ENCODE assay signal across 9 cellular contexts in genomic region chr1:23916209-23917131, GRCh38. TPM values are rescaled to one million over a fixed set of nuclear protein-coding genes. Genes with fewer than 3 reads are reported as not detected.
DNase-seq lines count a peak whose midpoint lies in the region; ATAC-seq lines count a peak whose summit lies in the region.
"Had no signal": no experiment of that assay in that cellular context is flagged by ENCODE, and none has a peak within 500 bp of the region (broad histone marks: within the 10 kb centered on the region; RNA-seq: fewer than 3 reads in every experiment).

No MANE protein-coding gene starts in this region.

- H3K27me3 Mint-ChIP-seq in CD4-positive, CD25-positive, alpha-beta regulatory T cell, result peaks cover 5% of the 10 kb centered on the region

- H3K9me3 ChIP-seq in CD4-positive, CD25-positive, alpha-beta regulatory T cell (ENCODE audit: control insufficient read depth in 2 of 2, low read length in 2 of 2), result no peaks in the 10 kb centered on the region

- H3K4me1 ChIP-seq in CD4-positive, CD25-positive, alpha-beta regulatory T cell (ENCODE audit: control insufficient read depth, insufficient read depth, low read length, poor library complexity, severe bottlenecking), result peaks cover 13% of the 10 kb centered on the region

- H3K9me3 Mint-ChIP-seq in CD4-positive, CD25-positive, alpha-beta regulatory T cell, result no peaks in the 10 kb centered on the region

- H3K27ac ChIP-seq in CD4-positive, CD25-positive, alpha-beta regulatory T cell (ENCODE audit: insufficient read depth, low read length, poor library complexity, severe bottlenecking), result no peak overlapping the region

- H3K4me1 Mint-ChIP-seq in CD4-positive, CD25-positive, alpha-beta regulatory T cell, result peaks cover 0 to 35% (median 13%) of the 10 kb centered on the region in 4 donors

- no peak overlapping the region for H3K4me3 Mint-ChIP-seq in CD4-positive, CD25-positive, alpha-beta regulatory T cell

- H3K36me3 Mint-ChIP-seq in CD4-positive, CD25-positive, alpha-beta regulatory T cell, result no peaks in the 10 kb centered on the region

- peak; percentile 11 to 65 (median 43) for DNase-seq in CD4-positive, CD25-positive, alpha-beta regulatory T cell
- peak; percentile 93 for DNase-seq in KBM-7
- DNase-seq in SK-MEL-5 (ENCODE audit: low read depth, low spot score), result peak; percentile 88
- peak; percentile 84 for DNase-seq in amniotic epithelial cell (ENCODE audit: low read depth)
- peak; percentile 72 for DNase-seq in iPS DF 19.7 (ENCODE audit: low read depth, low spot score)
- DNase-seq in smooth muscle cell of the brain vasculature (ENCODE audit: low read depth, low spot score), result peak; percentile 7

- no peak overlapping the region for H3K27ac Mint-ChIP-seq in CD4-positive, CD25-positive, alpha-beta regulatory T cell

- in situ Hi-C loops in KBM-7 (cut with MboI; ENCODE audit: low pct_unique_long_range_greater_than_20kb, low sequenced_read_pairs), result loop anchor here (25.0 kb wide), 1 partner anchor 104 kb away; the partner anchor contains the start of gene GALE
- in situ Hi-C loops in SK-MEL-5 (cut with HindIII; ENCODE audit: low pct_unique_long_range_greater_than_20kb, low sequenced_read_pairs), result no loop called here

- ATAC-seq in CD4-positive, CD25-positive, alpha-beta regulatory T cell (ENCODE audit: low read depth in 2 of 2), result peak; percentile 70 to 74
- ATAC-seq in GM19351 (IDR thresholded peaks at IDR 0.05; ENCODE audit: unreplicated experiment), result peak; percentile 78
- ATAC-seq in HG03095 (IDR thresholded peaks at IDR 0.05; ENCODE audit: unreplicated experiment), result no peak

- no peaks in the 10 kb centered on the region for H3K36me3 ChIP-seq in CD4-positive, CD25-positive, alpha-beta regulatory T cell (ENCODE audit: control insufficient read depth, insufficient read depth, low read length)

- H3K4me3 ChIP-seq in CD4-positive, CD25-positive, alpha-beta regulatory T cell (ENCODE audit: low read depth, low read length), result no peak overlapping the region

- no peaks in the 10 kb centered on the region for H3K27me3 ChIP-seq in CD4-positive, CD25-positive, alpha-beta regulatory T cell (ENCODE audit: control insufficient read depth, insufficient read depth, low read length)

RNA-seq across cellular contexts. Expression of gene CNR2, which starts 3.3 kb away (rescaled TPM):
- 0.15 TPM for total RNA-seq in CD4-positive, CD25-positive, alpha-beta regulatory T cell
- under 1 TPM in 2 of 4 donors, not detected in 2; 0.03 to 0.05 TPM for polyA plus RNA-seq in CD4-positive, CD25-positive, alpha-beta regulatory T cell
- not detected in 2 replicates for total RNA-seq in SK-MEL-5 (2014; rRNA removed; shearing (Covaris generic))
- polyA plus RNA-seq in SK-MEL-5 (2015; cell fraction: cytosol; rRNA removed), result 0.04 TPM in 1 of 2 replicates, not detected in the other
- not detected in 2 replicates for polyA plus RNA-seq in SK-MEL-5 (2015; cell fraction: nucleus; rRNA removed)
- polyA plus RNA-seq: urinary bladder had no signal

RNA-seq across cellular contexts. Expression of gene PNRC2, which starts 43.2 kb away (rescaled TPM):
- total RNA-seq in CD4-positive, CD25-positive, alpha-beta regulatory T cell, result 126 TPM
- polyA plus RNA-seq in CD4-positive, CD25-positive, alpha-beta regulatory T cell, result 100 to 1,000 TPM; 123 to 149 (median 141) TPM
- total RNA-seq in SK-MEL-5 (2014; rRNA removed; shearing (Covaris generic)), result 60.9 and 67.7 TPM in 2 replicates
- polyA plus RNA-seq in SK-MEL-5 (2015; cell fraction: cytosol; rRNA removed), result 53.1 and 77.2 TPM in 2 replicates
- polyA plus RNA-seq in SK-MEL-5 (2015; cell fraction: nucleus; rRNA removed), result 74.5 and 105 TPM in 2 replicates

RNA-seq across cellular contexts. Expression of gene FUCA1, which starts 48.4 kb away (rescaled TPM):
- total RNA-seq in CD4-positive, CD25-positive, alpha-beta regulatory T cell, result 5.3 TPM
- 10 to 100 TPM; 10.3 to 22.6 (median 17.0) TPM for polyA plus RNA-seq in CD4-positive, CD25-positive, alpha-beta regulatory T cell
- 33.5 and 40.2 TPM in 2 replicates for total RNA-seq in SK-MEL-5 (2014; rRNA removed; shearing (Covaris generic))
- polyA plus RNA-seq in SK-MEL-5 (2015; cell fraction: cytosol; rRNA removed), result 44.9 and 52.8 TPM in 2 replicates
- 22.9 and 29.4 TPM in 2 replicates for polyA plus RNA-seq in SK-MEL-5 (2015; cell fraction: nucleus; rRNA removed)

Comparison
In these comparisons a context has a peak if more than half of its experiments do, and no peak if none do; other contexts are left out.
1. DNase-seq: peak in every context shown above with its lines; median percentile 93 in KBM-7; 88 in SK-MEL-5; 84 in amniotic epithelial cell; 72 in iPS DF 19.7; 43 in CD4-positive, CD25-positive, alpha-beta regulatory T cell; 7 in smooth muscle cell of the brain vasculature.